ENCODE assay signal across 8 cellular contexts in the genomic region with DNA sequence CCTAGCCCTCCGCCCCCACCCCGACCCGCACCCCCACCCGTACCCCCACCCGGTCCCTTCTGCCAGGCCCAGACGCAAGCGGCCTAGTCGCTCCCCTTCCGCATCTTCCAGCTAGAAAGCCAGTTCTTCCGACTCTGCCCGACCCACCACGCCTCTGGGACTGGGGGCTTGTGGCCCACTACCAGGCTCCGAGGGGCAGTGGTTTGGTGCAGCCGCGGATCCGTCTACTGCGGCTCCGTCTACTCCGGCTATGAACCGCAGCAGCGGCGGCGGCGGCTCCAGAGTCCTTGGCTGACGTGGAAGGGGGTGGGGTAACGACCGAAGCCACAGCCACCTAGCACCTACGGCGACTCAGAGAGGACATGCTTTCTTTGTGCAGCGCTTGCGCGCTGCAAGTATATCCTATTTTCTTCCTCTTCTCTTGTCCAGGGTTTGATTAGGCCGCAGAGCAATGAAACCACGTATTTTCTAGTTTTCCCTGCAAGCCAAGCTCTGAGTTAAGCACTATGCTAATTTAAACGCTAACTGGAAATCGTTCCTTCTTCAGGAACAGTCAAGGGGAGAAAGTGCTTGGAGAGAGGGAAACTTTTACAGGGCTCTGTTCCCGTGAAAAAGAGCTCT. TPM values are rescaled to one million over a fixed set of nuclear protein-coding genes. Genes with fewer than 3 reads are reported as not detected.
DNase-seq lines count a peak whose midpoint lies in the region; TF ChIP-seq lines count a peak whose summit lies in the region.

A gene with protein sequence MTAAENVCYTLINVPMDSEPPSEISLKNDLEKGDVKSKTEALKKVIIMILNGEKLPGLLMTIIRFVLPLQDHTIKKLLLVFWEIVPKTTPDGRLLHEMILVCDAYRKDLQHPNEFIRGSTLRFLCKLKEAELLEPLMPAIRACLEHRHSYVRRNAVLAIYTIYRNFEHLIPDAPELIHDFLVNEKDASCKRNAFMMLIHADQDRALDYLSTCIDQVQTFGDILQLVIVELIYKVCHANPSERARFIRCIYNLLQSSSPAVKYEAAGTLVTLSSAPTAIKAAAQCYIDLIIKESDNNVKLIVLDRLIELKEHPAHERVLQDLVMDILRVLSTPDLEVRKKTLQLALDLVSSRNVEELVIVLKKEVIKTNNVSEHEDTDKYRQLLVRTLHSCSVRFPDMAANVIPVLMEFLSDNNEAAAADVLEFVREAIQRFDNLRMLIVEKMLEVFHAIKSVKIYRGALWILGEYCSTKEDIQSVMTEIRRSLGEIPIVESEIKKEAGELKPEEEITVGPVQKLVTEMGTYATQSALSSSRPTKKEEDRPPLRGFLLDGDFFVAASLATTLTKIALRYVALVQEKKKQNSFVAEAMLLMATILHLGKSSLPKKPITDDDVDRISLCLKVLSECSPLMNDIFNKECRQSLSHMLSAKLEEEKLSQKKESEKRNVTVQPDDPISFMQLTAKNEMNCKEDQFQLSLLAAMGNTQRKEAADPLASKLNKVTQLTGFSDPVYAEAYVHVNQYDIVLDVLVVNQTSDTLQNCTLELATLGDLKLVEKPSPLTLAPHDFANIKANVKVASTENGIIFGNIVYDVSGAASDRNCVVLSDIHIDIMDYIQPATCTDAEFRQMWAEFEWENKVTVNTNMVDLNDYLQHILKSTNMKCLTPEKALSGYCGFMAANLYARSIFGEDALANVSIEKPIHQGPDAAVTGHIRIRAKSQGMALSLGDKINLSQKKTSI (minus strand): TSS at position 252 of the 621 bp plus-strand sequence. CDS start 883 bp downstream, outside the sequence.

- H3K23ac ChIP-seq in H9 (ENCODE audit: insufficient read length, low read depth, low read length) = no peak within 1 kb of the TSS

- H3K18ac ChIP-seq in H9 (ENCODE audit: insufficient read length, low read depth, low read length) = no peak within 1 kb of the TSS

- H3K27ac ChIP-seq in H9 (ENCODE audit: insufficient read length, low read depth, low read length) (no peak within 1 kb of the TSS), neural progenitor cell (peak within 1 kb of the TSS; percentile 86)

- peaks cover 6% of the 10 kb centered on the region for H3K23me2 ChIP-seq in H9 (ENCODE audit: insufficient read length, low read depth, low read length, poor library complexity, severe bottlenecking)

- H3K4me3 ChIP-seq in MG63 (peak within 1 kb of the TSS; percentile 73), foreskin fibroblast (ENCODE audit: low read depth in 1 of 2, low read length in 2 of 2) (peak within 1 kb of the TSS; percentile 68 to 77), neural progenitor cell (peak within 1 kb of the TSS; percentile 94)

- no CpG with 5 or more reads among the region's 37 CpGs for WGBS in H9 (ENCODE audit: extremely low coverage, insufficient read length, low lambda C conversion rate)

- H3K4ac ChIP-seq in H9 (ENCODE audit: low read depth, low read length) = no peak within 1 kb of the TSS

- H3K27ac Mint-ChIP-seq in H9 (peak within 1 kb of the TSS; percentile 95 to 99 (median 99)), neural progenitor cell (peak within 1 kb of the TSS; percentile 93)

- H3K79me2 ChIP-seq in H9 (ENCODE audit: insufficient read depth, low read length) (no peaks in the 10 kb centered on the region), neural progenitor cell (ENCODE audit: low read depth) (peaks cover 35% of the 10 kb centered on the region)

- H3K4me3 Mint-ChIP-seq in H9 (peak within 1 kb of the TSS; percentile 95 to 96), neural progenitor cell (peak within 1 kb of the TSS; percentile 94)

- H4K8ac ChIP-seq in H9 (replicated peaks; ENCODE audit: insufficient read length, low read depth, low read length) = no peak within 1 kb of the TSS

- no peak within 1 kb of the TSS for H2BK15ac ChIP-seq in H9 (ENCODE audit: low read depth, low read length)

- H3K9ac ChIP-seq in H9 (ENCODE audit: extremely low read depth, insufficient read length, low read length) (peak within 1 kb of the TSS; percentile 82), neural progenitor cell (peak within 1 kb of the TSS; percentile 88)

- H2BK20ac ChIP-seq in H9 (ENCODE audit: low read depth, low read length, poor library complexity, severe bottlenecking) = no peak within 1 kb of the TSS

- H3K4me1 ChIP-seq in H9 (ENCODE audit: insufficient read depth, low read length) (no peaks in the 10 kb centered on the region), neural progenitor cell (peaks cover 7% of the 10 kb centered on the region)

- H3K4me2 ChIP-seq in H9 (ENCODE audit: insufficient read depth, insufficient read length, low read length) (peak within 1 kb of the TSS; percentile 73), neural progenitor cell (peak within 1 kb of the TSS; percentile 83)

- H3K27me3 ChIP-seq in H9 (ENCODE audit: insufficient read depth, low read length) (no peaks in the 10 kb centered on the region), MG63 (no peaks in the 10 kb centered on the region), neural progenitor cell (no peaks in the 10 kb centered on the region)

- H3K14ac ChIP-seq in H9 (ENCODE audit: insufficient read depth, low read length) = no peak within 1 kb of the TSS

- peak within 1 kb of the TSS; percentile 42 for H2AFZ ChIP-seq in H9 (ENCODE audit: low read length)
- peak within 1 kb of the TSS; percentile 95 for H2AFZ ChIP-seq in neural progenitor cell (replicated peaks)

- H3K9me3 ChIP-seq in H9 (ENCODE audit: control insufficient read depth, low read depth, low read length) (no peaks in the 10 kb centered on the region), MG63 (no peaks in the 10 kb centered on the region), neural progenitor cell (ENCODE audit: low read depth) (peaks cover 3% of the 10 kb centered on the region)

- H2BK120ac ChIP-seq in H9 (ENCODE audit: low read depth, low read length, poor library complexity, severe bottlenecking) = no peak within 1 kb of the TSS

- H4K20me1 ChIP-seq in H9 (ENCODE audit: control insufficient read depth, insufficient read depth, insufficient read length) (no peaks in the 10 kb centered on the region), neural progenitor cell (ENCODE audit: low read depth) (peaks cover 12% of the 10 kb centered on the region)

- H2BK5ac ChIP-seq in H9 (ENCODE audit: insufficient read length, low read length) = no peak within 1 kb of the TSS

- H2AK5ac ChIP-seq in H9 (ENCODE audit: insufficient read length, low read length) = no peak within 1 kb of the TSS

- H3K27me3 Mint-ChIP-seq in H9 (ENCODE audit: low read depth) = no peaks in the 10 kb centered on the region
- no peaks in the 10 kb centered on the region for H3K27me3 Mint-ChIP-seq in neural progenitor cell (ENCODE audit: insufficient read depth, low read depth)

- H3K79me1 ChIP-seq in H9 (ENCODE audit: insufficient read depth, low read depth, low read length, poor library complexity, severe bottlenecking) = no peaks in the 10 kb centered on the region

- peaks cover 18% of the 10 kb centered on the region for H3F3A ChIP-seq in neural progenitor cell (ENCODE audit: low read depth)

- H4K5ac ChIP-seq in H9 (ENCODE audit: insufficient read length, low read depth, low read length) = no peak within 1 kb of the TSS

- no peak within 1 kb of the TSS for H3T11ph ChIP-seq in H9 (ENCODE audit: low read length)

- no peak for TF ChIP-seq CTCF in H9 (conservative IDR thresholded peaks at IDR 0.05)
- no peak for TF ChIP-seq CTCF in foreskin fibroblast (IDR thresholded peaks at IDR 0.05; ENCODE audit: low read depth, low read length)
- TF ChIP-seq CTCF in neural progenitor cell (IDR thresholded peaks at IDR 0.05) = no peak

- H3K36me3 Mint-ChIP-seq in H9 (ENCODE audit: insufficient read depth in 1 of 3, low read depth in 3 of 3) = peaks cover 10 to 38% (median 35%) of the 10 kb centered on the region in 3 experiments; a peak in 6 of 7 replicates
- peaks cover 18% of the 10 kb centered on the region for H3K36me3 Mint-ChIP-seq in neural progenitor cell

- H3K56ac ChIP-seq in H9 (ENCODE audit: insufficient read length, low read depth, low read length) = no peak within 1 kb of the TSS

- H2BK12ac ChIP-seq in H9 (ENCODE audit: insufficient read length, low read depth, low read length) = no peak within 1 kb of the TSS

- H3K4me1 Mint-ChIP-seq in H9 (peaks cover 8 to 9% of the 10 kb centered on the region in 2 experiments), neural progenitor cell (peaks cover 10% of the 10 kb centered on the region)

- H3K9me3 Mint-ChIP-seq in H9 (no peaks in the 10 kb centered on the region), neural progenitor cell (no peaks in the 10 kb centered on the region)

- H4K91ac ChIP-seq in H9 (ENCODE audit: insufficient read length, low read depth, low read length) = no peak within 1 kb of the TSS

- peaks cover 50% of the 10 kb centered on the region for H3K36me3 ChIP-seq in MG63
- peaks cover 18% of the 10 kb centered on the region for H3K36me3 ChIP-seq in neural progenitor cell

- DNase-seq in ELR (ENCODE audit: low read depth) (peak; percentile 93), H9 (peak; percentile 92), MG63 (peak; percentile 91), SHP77 treated with DMSO at 0.1 percent for 48 hours (lab: John Stamatoyannopoulos, UW) (peak; percentile 70), foreskin fibroblast (peak; percentile 94 to 98), neural progenitor cell (ENCODE audit: low spot score) (peak; percentile 94), stromal cell of bone marrow (ENCODE audit: low read depth) (peak; percentile 92)
- DNase-seq in activated effector memory CD4-positive, alpha-beta T cell treated with anti-CD3 and anti-CD28 coated beads, Interleukin-2, amount 50 U/mL, for 16 hours = peak; percentile 96

RNA-seq across cellular contexts. Expression of the gene that starts here (rescaled TPM):
- total RNA-seq in H9 (2021) = 71.6 and 73.1 TPM in 2 replicates
- total RNA-seq in MG63 (2014; rRNA removed; shearing (Covaris generic); ENCODE audit: low replicate concordance) = 221 and 276 TPM in 2 replicates
- 157 and 212 TPM in 2 replicates for total RNA-seq in neural progenitor cell (ENCODE audit: low replicate concordance)
